In the genomic region with DNA sequence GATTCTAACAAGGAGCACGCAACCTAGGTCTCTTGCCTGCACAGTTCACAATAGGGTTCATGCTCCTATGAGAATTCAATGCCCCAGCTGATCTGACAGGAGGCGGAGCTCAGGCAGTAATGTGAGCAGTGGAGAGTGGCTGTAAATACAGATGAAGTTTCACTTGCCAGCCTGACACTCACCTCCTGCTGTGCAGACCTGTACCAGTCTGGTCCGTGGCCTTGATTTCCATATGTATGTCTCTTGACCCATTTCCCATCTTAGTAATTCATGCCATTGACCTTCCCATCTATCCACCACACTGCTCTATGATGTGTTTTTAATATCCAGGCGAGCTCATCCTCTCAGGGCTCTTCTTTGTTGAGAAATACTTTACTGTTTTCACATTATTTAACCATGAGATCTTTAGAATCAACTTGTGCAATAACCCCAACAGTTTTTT, we compare ENCODE assay signal across 8 cellular contexts.
DNase-seq lines count a peak whose midpoint lies in the region; ATAC-seq and FAIRE-seq lines count a peak whose summit lies in the region.

No MANE protein-coding gene starts in this region.

- no peaks in the 10 kb centered on the region for H3K9me3 Mint-ChIP-seq in CD8-positive, alpha-beta memory T cell

- DNase-seq in DMS153 (lab: John Stamatoyannopoulos, UW) (peak; percentile 83), GM19239 (ENCODE audit: insufficient read length, low spot score) (no peak), NCI-H82 (lab: John Stamatoyannopoulos, UW) (peak; percentile 87), kidney tubule cell (ENCODE audit: low spot score) (peak; percentile 69), SHP77 treated with DMSO at 0.1 percent for 48 hours (lab: John Stamatoyannopoulos, UW) (no peak), head of caudate nucleus (no peak)
- DNase-seq in CD8-positive, alpha-beta memory T cell, result no peak

- no peaks in the 10 kb centered on the region for H3K9me3 ChIP-seq in CD8-positive, alpha-beta memory T cell (ENCODE audit: low read length)

- H3K4me1 Mint-ChIP-seq in CD8-positive, alpha-beta memory T cell, result peaks cover 32 to 60% (median 59%) of the 10 kb centered on the region in 3 donors

- CTCF ChIA-PET in CD8-positive, alpha-beta memory T cell (lab: Charles Lee), result no interaction called here

- no peak overlapping the region for H3K4me3 Mint-ChIP-seq in CD8-positive, alpha-beta memory T cell

- intact Hi-C loops in head of caudate nucleus (cut with DNase I), result no loop called here

- FAIRE-seq in GM19239 (lab: Jason Lieb, UNC), result peak; percentile 99

- no peaks in the 10 kb centered on the region for H3K27me3 Mint-ChIP-seq in CD8-positive, alpha-beta memory T cell

- H3K36me3 ChIP-seq in CD8-positive, alpha-beta memory T cell (ENCODE audit: insufficient read depth, low read length), result no peaks in the 10 kb centered on the region

- POLR2A ChIA-PET in CD8-positive, alpha-beta memory T cell (lab: Charles Lee), result no interaction called here

- H3K4me1 ChIP-seq in CD8-positive, alpha-beta memory T cell (ENCODE audit: insufficient read depth, low read length), result peaks cover 4% of the 10 kb centered on the region

- no peaks in the 10 kb centered on the region for H3K27me3 ChIP-seq in CD8-positive, alpha-beta memory T cell (ENCODE audit: insufficient read depth, low read length, poor library complexity, severe bottlenecking)

- peaks cover 5 to 20% (median 15%) of the 10 kb centered on the region in 3 donors for H3K36me3 Mint-ChIP-seq in CD8-positive, alpha-beta memory T cell

- no peak overlapping the region for H3K27ac Mint-ChIP-seq in CD8-positive, alpha-beta memory T cell

- ATAC-seq in HG03108 (IDR thresholded peaks at IDR 0.05; ENCODE audit: unreplicated experiment), result peak; percentile 82

- no peak overlapping the region for H3K27ac ChIP-seq in CD8-positive, alpha-beta memory T cell (ENCODE audit: low read depth, low read length)

- no peak overlapping the region for H3K4me3 ChIP-seq in CD8-positive, alpha-beta memory T cell (ENCODE audit: low read length)

Comparison
In these comparisons a context has a peak if more than half of its experiments do, and no peak if none do; other contexts are left out.
1. DNase-seq: peak in DMS153 (single experiment), NCI-H82 (single experiment) and kidney tubule cell (single experiment); none in GM19239 (single experiment), SHP77 treated with DMSO at 0.1 percent for 48 hours (single experiment), CD8-positive, alpha-beta memory T cell (0 of 5) and head of caudate nucleus (0 of 42).